Comparison of ENCODE assay signal across 12 cellular contexts in genomic region chr3:19988904-19989303, GRCh38. TPM values are rescaled to one million over a fixed set of nuclear protein-coding genes. Genes with fewer than 3 reads are reported as not detected.
DNase-seq lines count a peak whose midpoint lies in the region; ATAC-seq, FAIRE-seq and TF ChIP-seq lines count a peak whose summit lies in the region.
"Not testable (repeated sequence)": the region's sequence is repeated elsewhere in the genome, so short reads cannot be mapped to it uniquely, and the experiment has no call there.
"Had no signal": no experiment of that assay in that cellular context is flagged by ENCODE, and none has a peak within 500 bp of the region (broad histone marks: within the 10 kb centered on the region; RNA-seq: fewer than 3 reads in every experiment).

No MANE protein-coding gene starts in this region.

- H2BK12ac ChIP-seq in H9 (ENCODE audit: insufficient read length, low read depth, low read length), result not testable (repeated sequence)

- not testable (repeated sequence) for H3K27me3 ChIP-seq in H9 (ENCODE audit: insufficient read depth, low read length); K562 (ENCODE audit: control insufficient read depth in 2 of 2, insufficient read depth in 2 of 2, low read length in 2 of 2)

- not testable (repeated sequence) for FAIRE-seq in K562 (lab: Jason Lieb, UNC)

- not testable (repeated sequence) for H4K91ac ChIP-seq in H9 (ENCODE audit: insufficient read length, low read depth, low read length)

- H3K14ac ChIP-seq in H9 (ENCODE audit: insufficient read depth, low read length), result not testable (repeated sequence)

- H3K23me2 ChIP-seq in H9 (ENCODE audit: insufficient read length, low read depth, low read length, poor library complexity, severe bottlenecking), result not testable (repeated sequence)

- TF ChIP-seq POLR2A in K562 (conservative IDR thresholded peaks at IDR 0.05), result 0 out of 2 replicates have a peak, but pooled peaks have one; percentile 15

- POLR2A ChIA-PET in WTC11 (lab: Charles Lee), result not testable (repeated sequence)
- POLR2A ChIA-PET in K562 (lab: Yijun Ruan, JAX), result interaction anchor here (0.9 to 1.1 kb wide), 2 partner anchors 10 to 11 kb away, joined by 3 to 4 read pairs; no protein-coding TSS in a partner anchor

- not testable (repeated sequence) for ATAC-seq in WTC11, K562
- ATAC-seq in Right ventricle myocardium inferior, result peak; percentile 13

- not testable (repeated sequence) for TF ChIP-seq EP300 in K562 (IDR thresholded peaks at IDR 0.05; ENCODE audit: low read length)

- H3K9me1 ChIP-seq in K562 (ENCODE audit: control insufficient read depth, insufficient read depth, low read length), result not testable (repeated sequence)

- H3K36me3 ChIP-seq in K562 (ENCODE audit: control insufficient read depth, insufficient read depth, low read length), result peaks cover 11% of the 10 kb centered on the region; the same call in 1 of the 3 replicates

- not testable (repeated sequence) for H3K27ac ChIP-seq in H9 (ENCODE audit: insufficient read length, low read depth, low read length); K562 (ENCODE audit: extremely low read depth, low read depth, low read length)

- H2BK5ac ChIP-seq in H9 (ENCODE audit: insufficient read length, low read length), result not testable (repeated sequence)

- DNase-seq in H9; WTC11 (ENCODE audit: low spot score); K562 (ENCODE audit: extremely low read depth in 1 of 4, low spot score in 3 of 4); Right ventricle myocardium inferior (ENCODE audit: missing footprints): not testable (repeated sequence)

- H3K56ac ChIP-seq in H9 (ENCODE audit: insufficient read length, low read depth, low read length), result not testable (repeated sequence)

- not testable (repeated sequence) for H3K4ac ChIP-seq in H9 (ENCODE audit: low read depth, low read length)

- peak overlapping the region in 2 of 3 experiments; percentile 11 to 77; a peak in 1 of 7 replicates for H3K27ac Mint-ChIP-seq in H9
- H3K27ac Mint-ChIP-seq in WTC11, result not testable (repeated sequence)

- not testable (repeated sequence) for H3K9me3 Mint-ChIP-seq in H9, WTC11

- not testable (repeated sequence) for H3K27me3 Mint-ChIP-seq in H9 (ENCODE audit: low read depth); WTC11 (ENCODE audit: low read depth)

- not testable (repeated sequence) for H3K4me1 ChIP-seq in H9 (ENCODE audit: insufficient read depth, low read length); K562 (replicated peaks in 1 of 2; ENCODE audit: control insufficient read depth in 2 of 2, insufficient read depth in 2 of 2, low read length in 2 of 2)

- not testable (repeated sequence) for H4K8ac ChIP-seq in H9 (replicated peaks; ENCODE audit: insufficient read length, low read depth, low read length)

- in situ Hi-C loops in K562 (cut with MboI), result not testable (repeated sequence)

- BruUV-seq in K562 (replicated peaks; lab: Mats Ljungman, UMichigan), result not testable (repeated sequence)

- not testable (repeated sequence) for H4K20me1 ChIP-seq in H9 (ENCODE audit: control insufficient read depth, insufficient read depth, insufficient read length); K562 (replicated peaks; ENCODE audit: control insufficient read depth, insufficient read depth, low read length)

- H3K4me3 Mint-ChIP-seq in H9, WTC11: not testable (repeated sequence)

- not testable (repeated sequence) for H3T11ph ChIP-seq in H9 (ENCODE audit: low read length)

- not testable (repeated sequence) for H3K9ac ChIP-seq in H9 (ENCODE audit: extremely low read depth, insufficient read length, low read length); K562 (ENCODE audit: insufficient read depth in 1 of 2, low read depth in 2 of 2, low read length in 2 of 2)

- not testable (repeated sequence) for H3K23ac ChIP-seq in H9 (ENCODE audit: insufficient read length, low read depth, low read length)

- TF ChIP-seq CTCF in H9 (conservative IDR thresholded peaks at IDR 0.05); WTC11 (IDR thresholded peaks at IDR 0.05); K562 (IDR thresholded peaks at IDR 0.05 in 2 of 3, conservative IDR thresholded peaks at IDR 0.05 in 1 of 3; ENCODE audit: insufficient read depth in 2 of 3, low read depth in 1 of 3, low read length in 3 of 3): not testable (repeated sequence)

- not testable (repeated sequence) for TF ChIP-seq RAD21 in K562 (CRISPR knock-in tag; conservative IDR thresholded peaks at IDR 0.05 in 1 of 2, IDR thresholded peaks at IDR 0.05 in 1 of 2)

- not testable (repeated sequence) for H3K36me3 Mint-ChIP-seq in H9 (ENCODE audit: insufficient read depth in 1 of 3, low read depth in 3 of 3)
- peaks cover 19% of the 10 kb centered on the region for H3K36me3 Mint-ChIP-seq in WTC11

- not testable (repeated sequence) for H3K79me2 ChIP-seq in H9 (ENCODE audit: insufficient read depth, low read length); K562 (ENCODE audit: control insufficient read depth, insufficient read depth, low read length)

- intact Hi-C loops in K562 (cut with micrococcal nuclease); Right ventricle myocardium inferior (cut with DNase I): not testable (repeated sequence)

- H2AK5ac ChIP-seq in H9 (ENCODE audit: insufficient read length, low read length), result not testable (repeated sequence)

- not testable (repeated sequence) for H2AFZ ChIP-seq in H9 (ENCODE audit: low read length); K562 (ENCODE audit: low read depth, low read length)

- H3K79me1 ChIP-seq in H9 (ENCODE audit: insufficient read depth, low read depth, low read length, poor library complexity, severe bottlenecking), result not testable (repeated sequence)

- not testable (repeated sequence) for H2BK20ac ChIP-seq in H9 (ENCODE audit: low read depth, low read length, poor library complexity, severe bottlenecking)

- not testable (repeated sequence) for H3K18ac ChIP-seq in H9 (ENCODE audit: insufficient read length, low read depth, low read length)

- CTCF ChIA-PET in WTC11 (lab: Charles Lee), result not testable (repeated sequence)
- CTCF ChIA-PET in K562 (lab: Yijun Ruan, JAX; ENCODE audit: low intra/inter-chr PET ratio), result interaction anchor here (0.6 kb wide), 1 partner anchor 852 kb away, joined by 3 read pairs; no protein-coding TSS in a partner anchor

- H3K4me1 Mint-ChIP-seq in H9 (peaks cover 10 to 17% of the 10 kb centered on the region in 2 experiments), WTC11 (peaks cover 16% of the 10 kb centered on the region)

- not testable (repeated sequence) for H2BK120ac ChIP-seq in H9 (ENCODE audit: low read depth, low read length, poor library complexity, severe bottlenecking)

- H2BK15ac ChIP-seq in H9 (ENCODE audit: low read depth, low read length), result not testable (repeated sequence)

- not testable (repeated sequence) for H3K4me3 ChIP-seq in K562

- not testable (repeated sequence) for H4K5ac ChIP-seq in H9 (ENCODE audit: insufficient read length, low read depth, low read length)

- WGBS in H9 (ENCODE audit: extremely low coverage, insufficient read length, low lambda C conversion rate), result no CpG with 5 or more reads among the region's 8 CpGs
- 91% methylated on average over 8 of the region's 8 CpGs for WGBS in K562 (ENCODE audit: insufficient coverage, low coverage, missing lambda C conversion rate)

- not testable (repeated sequence) for H3K4me2 ChIP-seq in H9 (ENCODE audit: insufficient read depth, insufficient read length, low read length); K562 (ENCODE audit: insufficient read depth, low read length)

- not testable (repeated sequence) for H3K9me3 ChIP-seq in H9 (ENCODE audit: control insufficient read depth, low read depth, low read length); K562 (replicated peaks; ENCODE audit: control insufficient read depth, insufficient read depth, low read depth, low read length)

RNA-seq across cellular contexts. Expression of gene PP2D1, which starts 23.2 kb away (rescaled TPM):
- total RNA-seq in H9 (2021), result not detected in 2 replicates
- total RNA-seq in WTC11 (2021), result not detected in 3 replicates
- not detected in 2 replicates for total RNA-seq in K562 (2011; cell fraction: chromatin; rRNA removed; ENCODE audit: low replicate concordance)
- not detected in 2 replicates for total RNA-seq in K562 (2011; cell fraction: nucleolus; rRNA removed)
- not detected in 2 replicates for total RNA-seq in K562 (2011; cell fraction: nucleoplasm; rRNA removed)
- total RNA-seq in K562 (2014; rRNA removed), result not detected in 2 replicates
- total RNA-seq in K562 (2014; rRNA removed; fragmentation: Illumina TruSeq; extraction: Trizol), result not detected in 2 replicates
- total RNA-seq in K562 (2015; rRNA removed; fragmentation: Illumina TruSeq; extraction: Trizol), result not detected in 2 replicates
- total RNA-seq in K562 (2021), result not detected in 2 replicates
- not detected in 2 replicates for polyA plus RNA-seq in K562 (2011; rRNA removed)
- polyA plus RNA-seq in K562 (2011; cell fraction: cytosol; rRNA removed), result not detected in 2 replicates
- polyA plus RNA-seq in K562 (2011; cell fraction: nucleus; rRNA removed), result not detected in 2 replicates
- 0.19 and 0.22 TPM in 2 replicates for polyA plus RNA-seq in K562 (2012)
- polyA plus RNA-seq in K562 (2014; fragmentation: Illumina TruSeq; extraction: Trizol), result not detected in 2 replicates
- under 1 TPM; 0.07 to 0.10 TPM for polyA plus RNA-seq in K562 (2014; fragmentation: Nextera tagmentation; extraction: Ambion mirVana)
- not detected in 2 replicates for polyA plus RNA-seq in K562 (2014; rRNA removed)
- polyA minus RNA-seq in K562 (2011; rRNA and poly(A)+ RNA removed), result not detected in 2 replicates
- not detected in 2 replicates for polyA minus RNA-seq in K562 (2011; cell fraction: cytosol; rRNA and poly(A)+ RNA removed)
- polyA minus RNA-seq in K562 (2011; cell fraction: nucleus; rRNA and poly(A)+ RNA removed), result not detected in 2 replicates
- not detected for total RNA-seq in Right ventricle myocardium inferior
- total RNA-seq: A673; CD4-positive, alpha-beta memory T cell; CD4-positive, CD25-positive, alpha-beta regulatory T cell; CD8-positive, alpha-beta memory T cell; Daoy; G401; GM12878 had no signal
- polyA plus RNA-seq: AG04450 had no signal

RNA-seq across cellular contexts. Expression of gene RAB5A, which starts 42.0 kb away (rescaled TPM):
- total RNA-seq in H9 (2021) (84.8 and 85.2 TPM in 2 replicates), WTC11 (2021) (81.8 to 97.1 TPM (median 84.8 TPM) in 3 replicates), K562 (2014; rRNA removed) (35.9 and 49.0 TPM in 2 replicates), K562 (2014; rRNA removed; fragmentation: Illumina TruSeq; extraction: Trizol) (50.5 and 56.9 TPM in 2 replicates), K562 (2015; rRNA removed; fragmentation: Illumina TruSeq; extraction: Trizol) (60.9 and 64.2 TPM in 2 replicates), K562 (2021) (50.0 and 52.7 TPM in 2 replicates), Right ventricle myocardium inferior (48.2 TPM)
- total RNA-seq in K562 (2011; cell fraction: chromatin; rRNA removed; ENCODE audit: low replicate concordance), result 45.0 and 88.5 TPM in 2 replicates
- total RNA-seq in K562 (2011; cell fraction: nucleolus; rRNA removed), result 31.9 and 35.0 TPM in 2 replicates
- total RNA-seq in K562 (2011; cell fraction: nucleoplasm; rRNA removed), result 38.7 and 58.9 TPM in 2 replicates
- polyA plus RNA-seq in K562 (2011; rRNA removed) (36.7 and 47.2 TPM in 2 replicates), K562 (2014; fragmentation: Illumina TruSeq; extraction: Trizol) (52.5 and 58.4 TPM in 2 replicates), K562 (2014; fragmentation: Nextera tagmentation; extraction: Ambion mirVana) (10 to 100 TPM; 28.3 to 31.3 TPM), K562 (2014; rRNA removed) (36.8 and 42.7 TPM in 2 replicates)
- polyA plus RNA-seq in K562 (2011; cell fraction: cytosol; rRNA removed), result 18.8 and 20.0 TPM in 2 replicates
- 15.8 and 17.9 TPM in 2 replicates for polyA plus RNA-seq in K562 (2011; cell fraction: nucleus; rRNA removed)
- polyA plus RNA-seq in K562 (2012), result 38.1 and 50.5 TPM in 2 replicates
- 65.6 and 73.3 TPM in 2 replicates for polyA minus RNA-seq in K562 (2011; rRNA and poly(A)+ RNA removed)
- 28.4 and 37.9 TPM in 2 replicates for polyA minus RNA-seq in K562 (2011; cell fraction: cytosol; rRNA and poly(A)+ RNA removed)
- 37.8 and 56.4 TPM in 2 replicates for polyA minus RNA-seq in K562 (2011; cell fraction: nucleus; rRNA and poly(A)+ RNA removed)

RNA-seq across cellular contexts. Expression of gene KAT2B, which starts 51.3 kb away (rescaled TPM):
- total RNA-seq in H9 (2021) (5.7 and 6.3 TPM in 2 replicates), WTC11 (2021) (1.4 to 2.7 TPM (median 2.0 TPM) in 3 replicates), K562 (2014; rRNA removed) (9.6 and 10.4 TPM in 2 replicates), K562 (2014; rRNA removed; fragmentation: Illumina TruSeq; extraction: Trizol) (12.6 and 13.5 TPM in 2 replicates), K562 (2015; rRNA removed; fragmentation: Illumina TruSeq; extraction: Trizol) (11.6 and 12.2 TPM in 2 replicates), K562 (2021) (12.6 and 13.2 TPM in 2 replicates), Right ventricle myocardium inferior (118 TPM)
- total RNA-seq in K562 (2011; cell fraction: chromatin; rRNA removed; ENCODE audit: low replicate concordance), result 17.0 and 36.6 TPM in 2 replicates
- 7.0 and 8.9 TPM in 2 replicates for total RNA-seq in K562 (2011; cell fraction: nucleolus; rRNA removed)
- 18.3 and 30.8 TPM in 2 replicates for total RNA-seq in K562 (2011; cell fraction: nucleoplasm; rRNA removed)
- polyA plus RNA-seq in K562 (2011; rRNA removed) (8.9 and 11.3 TPM in 2 replicates), K562 (2014; fragmentation: Illumina TruSeq; extraction: Trizol) (11.0 and 14.9 TPM in 2 replicates), K562 (2014; fragmentation: Nextera tagmentation; extraction: Ambion mirVana) (1 to 10 TPM; 3.3 to 3.5 TPM), K562 (2014; rRNA removed) (10.9 and 13.2 TPM in 2 replicates)
- 2.3 and 4.7 TPM in 2 replicates for polyA plus RNA-seq in K562 (2011; cell fraction: cytosol; rRNA removed)
- 13.5 and 13.7 TPM in 2 replicates for polyA plus RNA-seq in K562 (2011; cell fraction: nucleus; rRNA removed)
- 7.3 and 18.2 TPM in 2 replicates for polyA plus RNA-seq in K562 (2012)
- 11.3 and 12.9 TPM in 2 replicates for polyA minus RNA-seq in K562 (2011; rRNA and poly(A)+ RNA removed)
- polyA minus RNA-seq in K562 (2011; cell fraction: cytosol; rRNA and poly(A)+ RNA removed), result 6.2 and 7.0 TPM in 2 replicates
- polyA minus RNA-seq in K562 (2011; cell fraction: nucleus; rRNA and poly(A)+ RNA removed), result 8.2 and 13.6 TPM in 2 replicates

RNA-seq across cellular contexts. Expression of gene EFHB, which starts 54.9 kb away (rescaled TPM):
- total RNA-seq in H9 (2021) (1.6 and 1.9 TPM in 2 replicates), WTC11 (2021) (0.46 to 1.0 TPM (median 0.85 TPM) in 3 replicates), K562 (2014; rRNA removed) (2.0 and 4.0 TPM in 2 replicates), K562 (2014; rRNA removed; fragmentation: Illumina TruSeq; extraction: Trizol) (1.6 and 1.7 TPM in 2 replicates), K562 (2015; rRNA removed; fragmentation: Illumina TruSeq; extraction: Trizol) (1.5 and 1.7 TPM in 2 replicates), K562 (2021) (1.5 and 2.0 TPM in 2 replicates), Right ventricle myocardium inferior (not detected)
- total RNA-seq in K562 (2011; cell fraction: chromatin; rRNA removed; ENCODE audit: low replicate concordance), result 2.6 and 4.1 TPM in 2 replicates
- 6.8 and 7.6 TPM in 2 replicates for total RNA-seq in K562 (2011; cell fraction: nucleolus; rRNA removed)
- total RNA-seq in K562 (2011; cell fraction: nucleoplasm; rRNA removed), result 7.9 and 9.7 TPM in 2 replicates
- polyA plus RNA-seq in K562 (2011; rRNA removed) (1.4 and 2.3 TPM in 2 replicates), K562 (2014; fragmentation: Illumina TruSeq; extraction: Trizol) (2.5 and 3.6 TPM in 2 replicates), K562 (2014; fragmentation: Nextera tagmentation; extraction: Ambion mirVana) (1 to 10 TPM; 1.5 to 2.0 TPM), K562 (2014; rRNA removed) (1.8 and 2.4 TPM in 2 replicates)
- 0.86 and 1.1 TPM in 2 replicates for polyA plus RNA-seq in K562 (2011; cell fraction: cytosol; rRNA removed)
- polyA plus RNA-seq in K562 (2011; cell fraction: nucleus; rRNA removed), result 5.7 and 7.3 TPM in 2 replicates
- polyA plus RNA-seq in K562 (2012), result 2.5 and 2.6 TPM in 2 replicates
- polyA minus RNA-seq in K562 (2011; rRNA and poly(A)+ RNA removed), result 2.9 and 3.0 TPM in 2 replicates
- 1.7 TPM in 1 of 2 replicates, not detected in the other for polyA minus RNA-seq in K562 (2011; cell fraction: cytosol; rRNA and poly(A)+ RNA removed)
- 6.3 and 8.2 TPM in 2 replicates for polyA minus RNA-seq in K562 (2011; cell fraction: nucleus; rRNA and poly(A)+ RNA removed)
- total RNA-seq: A673, Daoy, G401 had no signal
- polyA plus RNA-seq: CD4-positive, alpha-beta memory T cell; CD8-positive, alpha-beta memory T cell had no signal
